Comparison of ENCODE assay signal across 17 cellular contexts in genomic region chr18:9550413-9550812, GRCh38.
DNase-seq lines count a peak whose midpoint lies in the region; ATAC-seq and TF ChIP-seq lines count a peak whose summit lies in the region.
"Had no signal": no experiment of that assay in that cellular context is flagged by ENCODE, and none has a peak within 500 bp of the region (broad histone marks: within the 10 kb centered on the region; RNA-seq: fewer than 3 reads in every experiment).

No MANE protein-coding gene starts in this region.

- H3K4me1 ChIP-seq in esophagus muscularis mucosa, result peaks cover 0 to 10% (median 6%) of the 10 kb centered on the region in 4 donors
- H3K4me1 ChIP-seq in neutrophil (ENCODE audit: control insufficient read depth in 1 of 2, insufficient read depth in 1 of 2, low read depth in 1 of 2, low read length in 1 of 2), result no peaks in the 10 kb centered on the region
- peaks cover 0 to 19% (median 7%) of the 10 kb centered on the region in 4 donors for H3K4me1 ChIP-seq in upper lobe of left lung
- H3K4me1 ChIP-seq: A549, HAP-1 had no signal

- peaks cover 56 to 100% (median 93%) of the 10 kb centered on the region in 4 donors for H3K36me3 ChIP-seq in esophagus muscularis mucosa
- peaks cover 98% of the 10 kb centered on the region for H3K36me3 ChIP-seq in neutrophil
- H3K36me3 ChIP-seq in upper lobe of left lung, result peaks cover 21 to 99% (median 75%) of the 10 kb centered on the region in 4 donors

- H3K27ac ChIP-seq in esophagus muscularis mucosa (replicated peaks in 1 of 4) (no peak overlapping the region), neutrophil (peak overlapping the region; percentile 8), upper lobe of left lung (no peak overlapping the region)
- H3K27ac ChIP-seq: 22Rv1, A549, BLaER1, GM23248 had no signal

- TF ChIP-seq CTCF in esophagus muscularis mucosa (IDR thresholded peaks at IDR 0.05), result no peak
- TF ChIP-seq CTCF in neutrophil (IDR thresholded peaks at IDR 0.05), result no peak
- TF ChIP-seq CTCF in upper lobe of left lung (IDR thresholded peaks at IDR 0.05), result no peak

- 87% methylated on average over 4 of the region's 4 CpGs for WGBS in esophagus muscularis mucosa
- WGBS in upper lobe of left lung, 2 donors, result 72 to 75% methylated on average over 4 of the region's 4 CpGs

- intact Hi-C loops in esophagus muscularis mucosa (cut with DNase I), result no loop called here

- H3K4me3 ChIP-seq in esophagus muscularis mucosa (no peak overlapping the region), neutrophil (ENCODE audit: low read depth in 1 of 2, low read length in 1 of 2) (no peak overlapping the region), upper lobe of left lung (no peak overlapping the region)
- H3K4me3 ChIP-seq: A549, BLaER1, GM23248, HAP-1 had no signal

- H3K27me3 ChIP-seq in esophagus muscularis mucosa (no peaks in the 10 kb centered on the region), neutrophil (no peaks in the 10 kb centered on the region), upper lobe of left lung (no peaks in the 10 kb centered on the region)
- H3K27me3 ChIP-seq: BLaER1 had no signal

- ATAC-seq in upper lobe of left lung (ENCODE audit: low FRiP score in 2 of 2), result peak; percentile 30 to 71
- ATAC-seq in HG03439 (IDR thresholded peaks at IDR 0.05; ENCODE audit: unreplicated experiment), result no peak
- ATAC-seq in HG03520 (IDR thresholded peaks at IDR 0.05; ENCODE audit: unreplicated experiment), result no peak
- no peak for ATAC-seq in esophagus mucosa
- ATAC-seq: A549 had no signal

- TF ChIP-seq EP300 in esophagus muscularis mucosa (IDR thresholded peaks at IDR 0.05) (no peak), upper lobe of left lung (IDR thresholded peaks at IDR 0.05) (no peak)

- no peak for TF ChIP-seq POLR2A in esophagus muscularis mucosa (IDR thresholded peaks at IDR 0.05; ENCODE audit: low read depth)
- TF ChIP-seq POLR2A in upper lobe of left lung (IDR thresholded peaks at IDR 0.05), result no peak

- DNase-seq in NCI-H2171 treated with DMSO at 0.1 percent for 48 hours (lab: John Stamatoyannopoulos, UW) (peak; percentile 26), NCI-H2171 (lab: John Stamatoyannopoulos, UW) (no peak), esophagus muscularis mucosa (ENCODE audit: extremely low spot score) (peak; percentile 45), upper lobe of left lung (no peak)
- DNase-seq: CD4-positive, alpha-beta memory T cell; DMS153; DMS79; GDM1; GM23248 had no signal

- no peaks in the 10 kb centered on the region for H3K9me3 ChIP-seq in esophagus muscularis mucosa
- no peaks in the 10 kb centered on the region for H3K9me3 ChIP-seq in neutrophil
- peaks cover 0 to 3% (median 0%) of the 10 kb centered on the region in 4 donors for H3K9me3 ChIP-seq in upper lobe of left lung
- H3K9me3 ChIP-seq: HAP-1 had no signal

Comparison
In these comparisons a context has a peak if more than half of its experiments do, and no peak if none do; other contexts are left out.
1. DNase-seq: peak in NCI-H2171 treated with DMSO at 0.1 percent for 48 hours (single experiment) and esophagus muscularis mucosa (single experiment); none in NCI-H2171 (single experiment) and upper lobe of left lung (0 of 2).
2. ATAC-seq: peak in upper lobe of left lung (2 of 2); none in HG03439 (single experiment), HG03520 (single experiment) and esophagus mucosa (single experiment).